Comparison of ENCODE assay signal across 8 cellular contexts in the genomic region with DNA sequence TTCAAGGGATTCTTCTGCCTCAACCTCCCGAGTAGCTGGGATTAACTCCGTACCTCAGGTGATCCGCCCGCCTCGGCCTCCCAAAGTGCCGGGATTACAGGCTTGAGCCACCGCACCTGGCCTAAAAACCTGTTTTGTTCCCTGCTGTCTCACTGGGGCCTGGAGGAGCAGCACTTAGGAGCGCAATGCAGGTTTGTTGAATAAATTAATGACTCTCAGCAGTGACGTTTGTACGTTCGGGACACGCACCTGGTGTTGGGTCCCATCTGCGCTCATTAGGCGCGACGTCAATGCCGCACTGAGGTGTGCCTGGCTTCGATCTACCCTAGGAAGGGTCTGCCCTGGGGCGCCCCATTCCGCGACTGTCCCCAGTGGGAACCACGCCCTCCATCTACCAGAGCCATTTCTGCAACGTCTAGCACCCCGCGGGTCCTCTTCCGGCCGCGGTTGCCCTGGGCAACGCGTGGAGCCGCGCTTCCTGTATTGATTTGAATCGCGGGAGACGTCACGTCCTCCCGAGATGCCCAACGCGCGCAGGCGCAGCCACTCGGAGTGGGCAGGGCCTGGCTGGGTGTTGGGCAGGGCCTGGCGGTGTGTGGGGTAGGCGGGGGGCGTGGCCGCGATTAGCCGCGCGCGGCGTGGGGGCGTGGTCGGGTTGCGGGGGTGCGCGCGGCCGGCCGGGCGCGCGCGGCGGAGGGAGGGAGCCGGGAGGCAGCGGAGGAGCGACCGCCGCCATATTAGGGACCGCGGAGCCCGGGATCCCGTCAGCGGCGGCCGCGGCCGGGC. TPM values are rescaled to one million over a fixed set of nuclear protein-coding genes. Genes with fewer than 3 reads are reported as not detected.
A peak's percentile ranks its signal among the peaks of the same experiment; 100 is the strongest.
DNase-seq lines count a peak whose midpoint lies in the region; ATAC-seq and TF ChIP-seq lines count a peak whose summit lies in the region.

A gene (plus strand): TSS at position 714 of the 786 bp plus-strand sequence. CDS start 16,679 bp downstream, outside the sequence.

- no peaks in the 10 kb centered on the region for H3K9me3 ChIP-seq in liver (ENCODE audit: control insufficient read depth in 4 of 4, low read length in 3 of 4)

- no peaks in the 10 kb centered on the region for H3K36me3 ChIP-seq in liver (ENCODE audit: control insufficient read depth in 4 of 4, insufficient read depth in 3 of 4, low read depth in 1 of 4, low read length in 3 of 4)

- peak within 1 kb of the TSS; percentile 88 to 90 (median 88) for H3K4me3 ChIP-seq in liver (ENCODE audit: low read depth in 1 of 3, low read length in 3 of 3)

- peaks cover 3 to 50% (median 34%) of the 10 kb centered on the region in 4 donors for H3K4me1 ChIP-seq in liver (ENCODE audit: control insufficient read depth in 4 of 4, insufficient read depth in 4 of 4, low read length in 3 of 4)

- peak; percentile 92 for ATAC-seq in GM19372 (IDR thresholded peaks at IDR 0.05; ENCODE audit: low read depth, unreplicated experiment)
- ATAC-seq in HG03558 (IDR thresholded peaks at IDR 0.05; ENCODE audit: extremely low read depth, unreplicated experiment): peak; percentile 92

- no peak for TF ChIP-seq RAD21 in liver (IDR thresholded peaks at IDR 0.05)

- TF ChIP-seq CTCF in liver (IDR thresholded peaks at IDR 0.05; ENCODE audit: low read depth, low read length, missing input control): no peak

- peak; percentile 70 to 100 (median 97) for DNase-seq in C1 segment of cervical spinal cord (lab: John Stamatoyannopoulos, UW)
- peak; percentile 90 for DNase-seq in NCI-H748 treated with DMSO at 0.1 percent for 48 hours (lab: John Stamatoyannopoulos, UW)
- peak; percentile 98 to 99 for DNase-seq in activated CD4-positive, alpha-beta T cell treated with anti-CD3 and anti-CD28 coated beads, Interleukin-2, amount 50 U/mL, for 4 hours
- peak; percentile 99 for DNase-seq in dermis blood vessel endothelial cell
- DNase-seq in stimulated activated CD4-positive, alpha-beta T cell treated with anti-CD3 and anti-CD28 coated beads, Interleukin-4, amount 100 ng/mL, for 24 hours: peak; percentile 99

- under 1% methylated on average over 79 of the region's 79 CpGs for WGBS in liver

- H3K27me3 ChIP-seq in liver (ENCODE audit: control insufficient read depth in 4 of 4, insufficient read depth in 4 of 4, low read length in 3 of 4): no peaks in the 10 kb centered on the region

- H3K9ac ChIP-seq in liver (ENCODE audit: low read depth in 1 of 2, low read length in 2 of 2): peak within 1 kb of the TSS; percentile 65 to 80

- peak within 1 kb of the TSS; percentile 82 to 83 for H3K27ac ChIP-seq in liver (ENCODE audit: low read depth in 1 of 2, low read length in 2 of 2)

TF ChIP-seq in liver, 16 proteins besides CTCF, POLR2A, EP300 and RAD21:
- TF ChIP-seq GABPA (IDR thresholded peaks at IDR 0.05 in 1 of 2, conservative IDR thresholded peaks at IDR 0.05 in 1 of 2): peak; percentile 79 to 94
- TF ChIP-seq JUND (IDR thresholded peaks at IDR 0.05): no peak
- TF ChIP-seq SP1 (IDR thresholded peaks at IDR 0.05): peak; percentile 69
- TF ChIP-seq HNF4A (conservative IDR thresholded peaks at IDR 0.05): peak; percentile 15 to 34
- peak; percentile 76 for TF ChIP-seq YY1 (IDR thresholded peaks at IDR 0.05)
- peak in 1 of 2 donors; percentile 32 for TF ChIP-seq RXRA (IDR thresholded peaks at IDR 0.05)
TF ChIP-seq in liver: peak in this region for 5.

RNA-seq across cellular contexts. Expression of the gene that starts here (rescaled TPM):
- 36.1 and 66.7 TPM in 2 replicates for total RNA-seq in dermis blood vessel endothelial cell
- 10 to 100 TPM; 17.0 to 27.3 TPM for total RNA-seq in liver
- 10 to 100 TPM; 18.0 to 22.5 TPM for polyA plus RNA-seq in liver

Comparison
In these comparisons a context has a peak if more than half of its experiments do, and no peak if none do; other contexts are left out.
1. Peak in every context shown above with its lines: DNase-seq, ATAC-seq, H3K4me3 ChIP-seq and H3K27ac ChIP-seq.